Comparison of ENCODE assay signal across 8 cellular contexts in genomic region chr1:35268282-35269189, GRCh38. TPM values are rescaled to one million over a fixed set of nuclear protein-coding genes. Genes with fewer than 3 reads are reported as not detected.
A peak's percentile ranks its signal among the peaks of the same experiment; 100 is the strongest.
DNase-seq lines count a peak whose midpoint lies in the region; ATAC-seq and TF ChIP-seq lines count a peak whose summit lies in the region.

Gene ZMYM4, plus strand, starts transcription at chr1:35268709. Its CDS starts 338 bp downstream, at chr1:35269047.

- CTCF ChIA-PET in A673 (lab: Charles Lee) = interaction anchor here (0.7 kb wide), 1 partner anchor 93 kb away, joined by 3 read pairs; no protein-coding TSS in a partner anchor
- CTCF ChIA-PET in WTC11 (lab: Charles Lee) = no interaction called here

- peak within 1 kb of the TSS; percentile 98 for H3K27ac ChIP-seq in A673 (ENCODE audit: low read depth, low read length, poor library complexity, severe bottlenecking)

- BruUV-seq in A673 (replicated peaks; lab: Mats Ljungman, UMichigan) = no TSS peak

- H3K27ac Mint-ChIP-seq in WTC11 (peak within 1 kb of the TSS; percentile 83), immature natural killer cell (peak within 1 kb of the TSS; percentile 58 to 88 (median 88))

- no peaks in the 10 kb centered on the region for H3K9me3 ChIP-seq in A673 (ENCODE audit: low read depth, low read length, poor library complexity, severe bottlenecking)

- intact Hi-C loops in A673 (cut with micrococcal nuclease; ENCODE audit: unreplicated experiment) = loop anchor here (2.0 kb wide), 1 partner anchor 102 kb away; no protein-coding TSS in a partner anchor

- TF ChIP-seq CTCF in A673 (conservative IDR thresholded peaks at IDR 0.05; ENCODE audit: low read depth, low read length) (no peak), WTC11 (IDR thresholded peaks at IDR 0.05) (no peak), cardiac fibroblast (IDR thresholded peaks at IDR 0.05; ENCODE audit: low read depth, low read length) (no peak)

- H3K4me1 Mint-ChIP-seq in WTC11 (peaks cover 32% of the 10 kb centered on the region), immature natural killer cell (peaks cover 31 to 41% of the 10 kb centered on the region in 2 donors)

- H3K4me3 ChIP-seq in A673 (ENCODE audit: low read depth, low read length, poor library complexity, severe bottlenecking) (peak within 1 kb of the TSS; percentile 93), cardiac fibroblast (replicated peaks in 1 of 2; ENCODE audit: low read depth in 2 of 2, low read length in 2 of 2) (peak within 1 kb of the TSS; percentile 83 to 93)

- peaks cover 3% of the 10 kb centered on the region for H3K4me1 ChIP-seq in A673 (ENCODE audit: insufficient read depth, low read length, poor library complexity, severe bottlenecking)

- H3K4me3 Mint-ChIP-seq in WTC11 (peak within 1 kb of the TSS; percentile 85), immature natural killer cell (peak within 1 kb of the TSS; percentile 81 to 91 (median 87))

- peak; percentile 99 for DNase-seq in A673 (ENCODE audit: low spot score)
- DNase-seq in NCI-H2196 treated with DMSO at 0.1 percent for 48 hours (lab: John Stamatoyannopoulos, UW; ENCODE audit: unreplicated experiment) = peak; percentile 90
- peak; percentile 87 for DNase-seq in WTC11 (ENCODE audit: low spot score)
- peak; percentile 99 to 100 for DNase-seq in cardiac fibroblast (ENCODE audit: low read depth in 2 of 2)
- peak; percentile 89 to 91 (median 90) for DNase-seq in immature natural killer cell
- peak; percentile 98 for DNase-seq in smooth muscle cell of the brain vasculature (ENCODE audit: low read depth, low spot score)

- H3K36me3 ChIP-seq in A673 (ENCODE audit: insufficient read depth, low read length, poor library complexity, severe bottlenecking) = no peaks in the 10 kb centered on the region

- ATAC-seq in GM18867 (IDR thresholded peaks at IDR 0.05; ENCODE audit: unreplicated experiment) (peak; percentile 86), HG03108 (IDR thresholded peaks at IDR 0.05; ENCODE audit: unreplicated experiment) (peak; percentile 82), WTC11 (peak; percentile 95)

- no peaks in the 10 kb centered on the region; the same call in 1 of the 2 replicates for H3K27me3 Mint-ChIP-seq in WTC11 (ENCODE audit: low read depth)
- H3K27me3 Mint-ChIP-seq in immature natural killer cell (ENCODE audit: low read depth in 3 of 3) = peaks cover 2 to 16% (median 3%) of the 10 kb centered on the region in 3 donors

- H3K9me3 Mint-ChIP-seq in WTC11 (peaks cover 10% of the 10 kb centered on the region), immature natural killer cell (peaks cover 0 to 2% (median 0%) of the 10 kb centered on the region in 6 donors)

- no peaks in the 10 kb centered on the region for H3K27me3 ChIP-seq in A673 (replicated peaks; ENCODE audit: insufficient read depth, low read depth, low read length, poor library complexity)

- POLR2A ChIA-PET in A673 (lab: Charles Lee; ENCODE audit: low non-redundant PET) = no interaction called here
- POLR2A ChIA-PET in WTC11 (lab: Charles Lee) = interaction anchor here (0.6 to 0.8 kb wide), 2 partner anchors 75 to 1128 kb away, joined by 3 read pairs; partner anchors contain the start of gene SFPQ

- H3K36me3 Mint-ChIP-seq in WTC11 (peaks cover 3% of the 10 kb centered on the region; the same call in 1 of the 2 replicates), immature natural killer cell (no peaks in the 10 kb centered on the region)

TF ChIP-seq in WTC11, 78 proteins besides CTCF, POLR2A, EP300 and RAD21 (continues in another document):
- no peak for TF ChIP-seq EMX1 (CRISPR knock-in tag; IDR thresholded peaks at IDR 0.05)
- no peak for TF ChIP-seq GTF2I (CRISPR knock-in tag; conservative IDR thresholded peaks at IDR 0.05)
- TF ChIP-seq CREB1 (CRISPR knock-in tag; IDR thresholded peaks at IDR 0.05) = no peak
- no peak for TF ChIP-seq RORB (CRISPR knock-in tag; IDR thresholded peaks at IDR 0.05)
- TF ChIP-seq USF2 (CRISPR knock-in tag; IDR thresholded peaks at IDR 0.05) = no peak
- TF ChIP-seq ATF6 (CRISPR knock-in tag; IDR thresholded peaks at IDR 0.05) = no peak
- TF ChIP-seq ATF1 (CRISPR knock-in tag; IDR thresholded peaks at IDR 0.05) = no peak
- no peak for TF ChIP-seq IRF1 (CRISPR knock-in tag; IDR thresholded peaks at IDR 0.05)
- no peak for TF ChIP-seq STAT6 (CRISPR knock-in tag; conservative IDR thresholded peaks at IDR 0.05; ENCODE audit: low read depth)
- no peak for TF ChIP-seq KAT7 (CRISPR knock-in tag; IDR thresholded peaks at IDR 0.05; ENCODE audit: borderline replicate concordance)
- no peak for TF ChIP-seq FOXJ3 (CRISPR knock-in tag; IDR thresholded peaks at IDR 0.05; ENCODE audit: borderline replicate concordance)
- no peak for TF ChIP-seq ZBTB21 (CRISPR knock-in tag; IDR thresholded peaks at IDR 0.05; ENCODE audit: borderline replicate concordance)
- peak; percentile 74; the same call in 1 of the 2 replicates for TF ChIP-seq ESRRA (CRISPR knock-in tag; IDR thresholded peaks at IDR 0.05; ENCODE audit: borderline replicate concordance)
- no peak for TF ChIP-seq PRRX2 (CRISPR knock-in tag; IDR thresholded peaks at IDR 0.05)
- no peak for TF ChIP-seq ZNF671 (CRISPR knock-in tag; IDR thresholded peaks at IDR 0.05)
- no peak for TF ChIP-seq ZNF219 (CRISPR knock-in tag; IDR thresholded peaks at IDR 0.05; ENCODE audit: borderline replicate concordance)
- TF ChIP-seq ZNF232 (CRISPR knock-in tag; IDR thresholded peaks at IDR 0.05) = no peak
- peak; percentile 26; the same call in 1 of the 2 replicates for TF ChIP-seq CREM (CRISPR knock-in tag; IDR thresholded peaks at IDR 0.05)
- TF ChIP-seq E2F5 (CRISPR knock-in tag; IDR thresholded peaks at IDR 0.05) = no peak
- no peak for TF ChIP-seq NFYB (CRISPR knock-in tag; conservative IDR thresholded peaks at IDR 0.05; ENCODE audit: low read depth)

RNA-seq across cellular contexts. Expression of gene ZMYM4, which starts in this region (rescaled TPM):
- 80.0 and 83.5 TPM in 2 replicates for total RNA-seq in A673 (2021)
- 60.3 to 66.8 TPM (median 63.8 TPM) in 3 replicates for total RNA-seq in WTC11 (2021)
- polyA plus RNA-seq in immature natural killer cell = 10 to 100 TPM; 18.3 to 38.6 (median 30.6) TPM

Comparison
In these comparisons a context has a peak if more than half of its experiments do, and no peak if none do; other contexts are left out.
1. Peak in every context shown above with its lines: DNase-seq, ATAC-seq, H3K4me3 ChIP-seq and H3K27ac ChIP-seq.